9 cellular contexts compared by ENCODE assay signal in genomic region chr4:4509521-4509920, GRCh38.
"Had no signal": no experiment of that assay in that cellular context is flagged by ENCODE, and none has a peak within 500 bp of the region (broad histone marks: within the 10 kb centered on the region; RNA-seq: fewer than 3 reads in every experiment).

No MANE protein-coding gene starts in this region.

- H3K27ac ChIP-seq: VCaP, WERI-Rb-1 had no signal

- H3K36me3 ChIP-seq: WERI-Rb-1 had no signal

- ATAC-seq: activated CD4-positive, alpha-beta T cell treated with anti-CD3 and anti-CD28 coated beads for 36 hours; activated CD4-positive, CD25-positive, alpha-beta regulatory T cell treated with anti-CD3 and anti-CD28 coated beads, Interleukin-2, amount 50 U/mL, for 24 hours; activated CD8-positive, alpha-beta memory T cell treated with anti-CD3 and anti-CD28 coated beads, Interleukin-2, amount 10 ng/mL, durations not matched to agents 7 days and 5 days; activated CD8-positive, alpha-beta T cell treated with anti-CD3 and anti-CD28 coated beads for 36 hours; activated CD8-positive, alpha-beta T cell treated with anti-CD3 and anti-CD28 coated beads, Interleukin-2, amount 10 ng/mL, durations not matched to agents 7 days and 5 days; T-helper 17 cell; WTC11 had no signal
